Comparison of ENCODE assay signal across 35 cellular contexts in the genomic region with DNA sequence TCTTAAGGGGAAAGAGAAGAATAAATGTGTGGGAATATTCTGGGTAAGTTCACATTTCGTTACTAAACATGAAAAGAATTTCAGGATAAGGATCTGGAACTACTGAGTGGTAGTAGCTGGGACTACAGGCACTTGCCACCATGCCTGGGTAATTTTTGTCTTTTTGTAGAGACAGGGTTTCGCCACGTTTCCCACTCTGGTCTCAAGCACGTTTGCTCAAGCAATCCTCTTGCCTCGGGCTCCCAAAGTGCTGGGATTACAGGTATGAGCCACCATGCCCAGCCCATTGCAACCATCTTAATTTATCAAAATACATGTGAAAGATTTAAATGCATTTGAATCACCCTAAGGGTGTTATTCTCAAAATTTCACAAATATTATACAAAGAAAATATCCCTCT.
"Had no signal": no experiment of that assay in that cellular context is flagged by ENCODE, and none has a peak within 500 bp of the region (broad histone marks: within the 10 kb centered on the region; RNA-seq: fewer than 3 reads in every experiment).

No MANE protein-coding gene starts in this region.

- DNase-seq: activated B cell treated with CpG ODN at 0.5 μM for 24 hours; activated CD4-positive, alpha-beta memory T cell treated with anti-CD3 and anti-CD28 coated beads for 36 hours; activated CD4-positive, alpha-beta T cell treated with anti-CD3 and anti-CD28 coated beads for 4 hours; activated CD4-positive, alpha-beta T cell treated with anti-CD3 and anti-CD28 coated beads, Interleukin-2, amount 10 ng/mL, durations not matched to agents 24 days and 14 days; activated CD4-positive, alpha-beta T cell treated with anti-CD3 and anti-CD28 coated beads, Interleukin-2, amount 50 U/mL, for 1 hour; activated CD4-positive, alpha-beta T cell treated with anti-CD3 and anti-CD28 coated beads, Interleukin-2, amount 50 U/mL, for 4 hours; activated CD4-positive, CD25-positive, alpha-beta regulatory T cell treated with anti-CD3 and anti-CD28 coated beads, Interleukin-2, amount 50 U/mL, for 72 hours; activated CD8-positive, alpha-beta memory T cell treated with anti-CD3 and anti-CD28 coated beads, Interleukin-2, amount 50 U/mL, for 4 hours; activated CD8-positive, alpha-beta T cell treated with anti-CD3 and anti-CD28 coated beads for 36 hours; activated effector memory CD4-positive, alpha-beta T cell treated with anti-CD3 and anti-CD28 coated beads, Interleukin-2, amount 50 U/mL, for 16 hours; activated gamma-delta T cell treated with Interleukin-2 at 50 U/mL for 16 hours; activated naive CD4-positive, alpha-beta T cell; activated naive CD4-positive, alpha-beta T cell treated with anti-CD3 and anti-CD28 coated beads for 36 hours; activated naive CD4-positive, alpha-beta T cell treated with anti-CD3 and anti-CD28 coated beads, Interleukin-2, amount 50 U/mL, for 16 hours; activated naive CD8-positive, alpha-beta T cell treated with anti-CD3 and anti-CD28 coated beads for 36 hours; activated T-cell treated with anti-CD3 and anti-CD28 coated beads for 4 hours; activated T-cell treated with anti-CD3 and anti-CD28 coated beads, Interleukin-2, amount 50 U/mL, for 1 hour; activated T-cell treated with anti-CD3 and anti-CD28 coated beads, Interleukin-2, amount 50 U/mL, for 4 hours; activated T-cell treated with anti-CD3 and anti-CD28 coated beads, Interleukin-2, amount 50 U/mL, for 72 hours; adrenal gland; amniotic stem cell; aorta; body of pancreas; brain microvascular endothelial cell; central memory CD4-positive, alpha-beta T cell; T-helper 1 cell; T-helper 2 cell; T-helper 9 cell had no signal

- H3K9me3 ChIP-seq: adrenal gland, body of pancreas, breast epithelium had no signal

- H3K27ac ChIP-seq: adrenal gland, body of pancreas, brain microvascular endothelial cell, breast epithelium, VCaP had no signal

- H3K9me3 Mint-ChIP-seq: activated B cell treated with CpG ODN at 0.5 μM for 24 hours; activated CD4-positive, alpha-beta memory T cell treated with anti-CD3 and anti-CD28 coated beads for 36 hours; activated CD4-positive, alpha-beta T cell treated with anti-CD3 and anti-CD28 coated beads, Interleukin-2, amount 10 ng/mL, durations not matched to agents 24 days and 14 days; activated CD8-positive, alpha-beta T cell treated with anti-CD3 and anti-CD28 coated beads for 36 hours; activated naive CD4-positive, alpha-beta T cell treated with anti-CD3 and anti-CD28 coated beads for 36 hours; activated naive CD4-positive, alpha-beta T cell treated with anti-CD3 and anti-CD28 coated beads, Interleukin-2, amount 50 U/mL, for 72 hours; activated naive CD8-positive, alpha-beta T cell treated with anti-CD3 and anti-CD28 coated beads for 36 hours; activated T-cell treated with anti-CD3 and anti-CD28 coated beads, Interleukin-2, amount 50 U/mL, for 4 hours; activated T-cell treated with anti-CD3 and anti-CD28 coated beads, Interleukin-2, amount 50 U/mL, for 72 hours; activated T-helper 1 cell treated with anti-CD3 and anti-CD28 coated beads, Interleukin-12 subunit alpha, Interleukin-12 subunit beta, Interleukin-2, Interleukin-4 antibody, amounts not matched to agents 30 ng/mL and 10 ng/mL and 1 ng/mL, durations not matched to agents 14 hours and 24 hours and 36 hours; activated T-helper 17 cell treated with anti-CD3 and anti-CD28 coated beads, Interleukin-2, amount 50 U/mL, for 72 hours; T-helper 1 cell treated with Interleukin-12 subunit alpha and Interleukin-12 subunit beta and Interleukin-4 antibody, amounts not matched to agents 30 μg/mL and 1 μg/mL, for 36 hours; T-helper 2 cell treated with Interferon-gamma antibody and Interleukin-4, amounts not matched to agents 5 μg/mL and 100 μg/mL, for 36 hours had no signal

- H3K36me3 Mint-ChIP-seq: activated CD4-positive, alpha-beta memory T cell treated with anti-CD3 and anti-CD28 coated beads for 36 hours had no signal

- H3K4me3 Mint-ChIP-seq: activated B cell treated with CpG ODN at 0.5 μM for 24 hours; activated CD4-positive, alpha-beta memory T cell treated with anti-CD3 and anti-CD28 coated beads for 36 hours; activated CD4-positive, alpha-beta T cell treated with anti-CD3 and anti-CD28 coated beads, Interleukin-2, amount 10 ng/mL, durations not matched to agents 24 days and 14 days; activated CD8-positive, alpha-beta T cell treated with anti-CD3 and anti-CD28 coated beads for 36 hours; activated naive CD4-positive, alpha-beta T cell treated with anti-CD3 and anti-CD28 coated beads for 36 hours; activated naive CD8-positive, alpha-beta T cell treated with anti-CD3 and anti-CD28 coated beads for 36 hours; activated T-cell treated with anti-CD3 and anti-CD28 coated beads, Interleukin-2, amount 50 U/mL, for 4 hours; activated T-cell treated with anti-CD3 and anti-CD28 coated beads, Interleukin-2, amount 50 U/mL, for 72 hours; activated T-helper 1 cell treated with anti-CD3 and anti-CD28 coated beads, Interleukin-12 subunit alpha, Interleukin-12 subunit beta, Interleukin-2, Interleukin-4 antibody, amounts not matched to agents 30 ng/mL and 10 ng/mL and 1 ng/mL, durations not matched to agents 14 hours and 24 hours and 36 hours; activated T-helper 17 cell treated with anti-CD3 and anti-CD28 coated beads, Interleukin-2, amount 50 U/mL, for 72 hours; T-helper 1 cell treated with Interleukin-12 subunit alpha and Interleukin-12 subunit beta and Interleukin-4 antibody, amounts not matched to agents 30 μg/mL and 1 μg/mL, for 36 hours; T-helper 2 cell treated with Interferon-gamma antibody and Interleukin-4, amounts not matched to agents 5 μg/mL and 100 μg/mL, for 36 hours had no signal

- H3K36me3 ChIP-seq: adrenal gland, brain microvascular endothelial cell, breast epithelium had no signal

- H3K4me3 ChIP-seq: adrenal gland, body of pancreas, breast epithelium had no signal

- H3K27ac Mint-ChIP-seq: activated B cell treated with CpG ODN at 0.5 μM for 24 hours; activated CD4-positive, alpha-beta memory T cell treated with anti-CD3 and anti-CD28 coated beads for 36 hours; activated CD4-positive, alpha-beta T cell treated with anti-CD3 and anti-CD28 coated beads, Interleukin-2, amount 10 ng/mL, durations not matched to agents 24 days and 14 days; activated CD8-positive, alpha-beta T cell treated with anti-CD3 and anti-CD28 coated beads for 36 hours; activated naive CD4-positive, alpha-beta T cell treated with anti-CD3 and anti-CD28 coated beads for 36 hours; activated naive CD8-positive, alpha-beta T cell treated with anti-CD3 and anti-CD28 coated beads for 36 hours; activated T-cell treated with anti-CD3 and anti-CD28 coated beads, Interleukin-2, amount 50 U/mL, for 72 hours; activated T-helper 1 cell treated with anti-CD3 and anti-CD28 coated beads, Interleukin-12 subunit alpha, Interleukin-12 subunit beta, Interleukin-2, Interleukin-4 antibody, amounts not matched to agents 30 ng/mL and 10 ng/mL and 1 ng/mL, durations not matched to agents 14 hours and 24 hours and 36 hours; activated T-helper 17 cell treated with anti-CD3 and anti-CD28 coated beads, Interleukin-2, amount 50 U/mL, for 72 hours; T-helper 1 cell treated with Interleukin-12 subunit alpha and Interleukin-12 subunit beta and Interleukin-4 antibody, amounts not matched to agents 30 μg/mL and 1 μg/mL, for 36 hours; T-helper 2 cell treated with Interferon-gamma antibody and Interleukin-4, amounts not matched to agents 5 μg/mL and 100 μg/mL, for 36 hours had no signal

- H3K27me3 Mint-ChIP-seq: activated B cell treated with CpG ODN at 0.5 μM for 24 hours; activated CD4-positive, alpha-beta memory T cell treated with anti-CD3 and anti-CD28 coated beads for 36 hours; activated CD4-positive, alpha-beta T cell treated with anti-CD3 and anti-CD28 coated beads, Interleukin-2, amount 10 ng/mL, durations not matched to agents 24 days and 14 days; activated CD8-positive, alpha-beta T cell treated with anti-CD3 and anti-CD28 coated beads for 36 hours; activated naive CD8-positive, alpha-beta T cell treated with anti-CD3 and anti-CD28 coated beads for 36 hours; activated T-helper 17 cell treated with anti-CD3 and anti-CD28 coated beads, Interleukin-2, amount 50 U/mL, for 72 hours had no signal

- ATAC-seq: activated CD8-positive, alpha-beta T cell treated with anti-CD3 and anti-CD28 coated beads for 36 hours; activated naive CD4-positive, alpha-beta T cell treated with anti-CD3 and anti-CD28 coated beads, Interleukin-2, amount 50 U/mL, for 72 hours; activated T-cell treated with anti-CD3 and anti-CD28 coated beads, Interleukin-2, amount 50 U/mL, for 4 hours; activated T-cell treated with anti-CD3 and anti-CD28 coated beads, Interleukin-2, amount 50 U/mL, for 72 hours; activated T-helper 17 cell treated with anti-CD3 and anti-CD28 coated beads, Interleukin-2, amount 50 U/mL, for 72 hours; body of pancreas had no signal

- H3K27me3 ChIP-seq: adrenal gland, body of pancreas, brain microvascular endothelial cell, breast epithelium had no signal
